In genomic region chr22:18012528-18012927, GRCh38 we compare ENCODE assay signal across 25 cellular contexts. TPM values are rescaled to one million over a fixed set of nuclear protein-coding genes. Genes with fewer than 3 reads are reported as not detected.
DNase-seq lines count a peak whose midpoint lies in the region; ATAC-seq, FAIRE-seq and TF ChIP-seq lines count a peak whose summit lies in the region.
"Had no signal": no experiment of that assay in that cellular context is flagged by ENCODE, and none has a peak within 500 bp of the region (broad histone marks: within the 10 kb centered on the region; RNA-seq: fewer than 3 reads in every experiment).

No MANE protein-coding gene starts in this region.

- no TSS peak for BruUV-seq in K562 (replicated peaks; lab: Mats Ljungman, UMichigan)

- H3K9me1 ChIP-seq in K562 (ENCODE audit: control insufficient read depth, insufficient read depth, low read length): no peaks in the 10 kb centered on the region

- TF ChIP-seq EP300 in K562 (IDR thresholded peaks at IDR 0.05; ENCODE audit: low read length): no peak
- no peak for TF ChIP-seq EP300 in suprapubic skin (IDR thresholded peaks at IDR 0.05)

- ATAC-seq in K562 (peak; percentile 40), body of pancreas (no peak)
- ATAC-seq in activated CD8-positive, alpha-beta T cell treated with anti-CD3 and anti-CD28 coated beads for 36 hours: no peak
- ATAC-seq: heart left ventricle had no signal

- no peaks in the 10 kb centered on the region for H3K27me3 Mint-ChIP-seq in activated CD8-positive, alpha-beta T cell treated with anti-CD3 and anti-CD28 coated beads for 36 hours
- H3K27me3 Mint-ChIP-seq: brain; CD4-positive, alpha-beta T cell; type B pancreatic cell had no signal

- H3K27me3 ChIP-seq in Karpas-422 (ENCODE audit: low read length) (no peaks in the 10 kb centered on the region), K562 (ENCODE audit: control insufficient read depth in 2 of 2, insufficient read depth in 2 of 2, low read length in 2 of 2) (peaks cover 9 to 15% of the 10 kb centered on the region in 2 experiments), suprapubic skin (no peaks in the 10 kb centered on the region), body of pancreas (no peaks in the 10 kb centered on the region)
- H3K27me3 ChIP-seq: heart left ventricle had no signal

- no peak overlapping the region for H3K4me3 ChIP-seq in Karpas-422 (ENCODE audit: low read length)
- H3K4me3 ChIP-seq in K562: no peak overlapping the region
- no peak overlapping the region for H3K4me3 ChIP-seq in suprapubic skin
- H3K4me3 ChIP-seq in body of pancreas: no peak overlapping the region
- H3K4me3 ChIP-seq: heart left ventricle, SK-N-MC had no signal

- DNase-seq in EH (ENCODE audit: low read depth) (peak; percentile 59), Karpas-422 (peak; percentile 16), K562 (ENCODE audit: extremely low read depth in 1 of 4, low spot score in 3 of 4) (no peak), kidney tubule cell (ENCODE audit: low spot score) (peak; percentile 95), activated gamma-delta T cell treated with Interleukin-2 at 50 U/mL for 16 hours (no peak), suprapubic skin (ENCODE audit: low spot score in 2 of 2) (no peak), body of pancreas (no peak)
- no peak for DNase-seq in activated CD8-positive, alpha-beta T cell treated with anti-CD3 and anti-CD28 coated beads for 36 hours
- DNase-seq: activated CD4-positive, alpha-beta T cell treated with anti-CD3 and anti-CD28 coated beads, Interleukin-2, amount 50 U/mL, for 1 hour; activated naive CD4-positive, alpha-beta T cell treated with anti-CD3 and anti-CD28 coated beads, Interleukin-2, amount 10 ng/mL, durations not matched to agents 7 days and 5 days; activated T-cell treated with anti-CD3 and anti-CD28 coated beads for 4 hours; CD4-positive, alpha-beta T cell; DMS53; heart left ventricle; midbrain; NCI-H1105 treated with DMSO at 0.1 percent for 48 hours; NCI-H774; retina; stimulated activated naive CD4-positive, alpha-beta T cell had no signal

- FAIRE-seq in K562 (lab: Jason Lieb, UNC): no peak
- FAIRE-seq: GM18507, islet of Langerhans had no signal

- H3K4me1 Mint-ChIP-seq in activated CD8-positive, alpha-beta T cell treated with anti-CD3 and anti-CD28 coated beads for 36 hours (ENCODE audit: low read depth): no peaks in the 10 kb centered on the region
- H3K4me1 Mint-ChIP-seq: activated naive CD4-positive, alpha-beta T cell treated with anti-CD3 and anti-CD28 coated beads, Interleukin-2, amount 10 ng/mL, durations not matched to agents 7 days and 5 days had no signal

- CTCF ChIA-PET in K562 (lab: Yijun Ruan, JAX; ENCODE audit: low intra/inter-chr PET ratio): no interaction called here
- CTCF ChIA-PET in activated CD8-positive, alpha-beta T cell treated with anti-CD3 and anti-CD28 coated beads for 36 hours (lab: Charles Lee): interaction anchor here (1.7 kb wide), 1 partner anchor 64 kb away, joined by 6 read pairs; no protein-coding TSS in a partner anchor

- H3K9me3 ChIP-seq in Karpas-422 (ENCODE audit: low read length): no peaks in the 10 kb centered on the region
- H3K9me3 ChIP-seq in K562 (replicated peaks; ENCODE audit: control insufficient read depth, insufficient read depth, low read depth, low read length): no peaks in the 10 kb centered on the region
- no peaks in the 10 kb centered on the region for H3K9me3 ChIP-seq in suprapubic skin
- H3K9me3 ChIP-seq in body of pancreas: no peaks in the 10 kb centered on the region
- H3K9me3 ChIP-seq: heart left ventricle had no signal

- peaks cover 17% of the 10 kb centered on the region for H3K4me1 ChIP-seq in Karpas-422 (ENCODE audit: low read length)
- no peaks in the 10 kb centered on the region for H3K4me1 ChIP-seq in K562 (replicated peaks in 1 of 2; ENCODE audit: control insufficient read depth in 2 of 2, insufficient read depth in 2 of 2, low read length in 2 of 2)
- no peaks in the 10 kb centered on the region for H3K4me1 ChIP-seq in suprapubic skin
- no peaks in the 10 kb centered on the region for H3K4me1 ChIP-seq in body of pancreas

- H3K4me2 ChIP-seq in Karpas-422 (ENCODE audit: low read depth, low read length, poor library complexity, severe bottlenecking): no peak overlapping the region
- no peak overlapping the region for H3K4me2 ChIP-seq in K562 (ENCODE audit: insufficient read depth, low read length)

- no peak overlapping the region for H2AFZ ChIP-seq in Karpas-422 (ENCODE audit: low read length)
- H2AFZ ChIP-seq in K562 (ENCODE audit: low read depth, low read length): no peak overlapping the region

- H3K27ac Mint-ChIP-seq in activated CD8-positive, alpha-beta T cell treated with anti-CD3 and anti-CD28 coated beads for 36 hours: no peak overlapping the region
- H3K27ac Mint-ChIP-seq: activated naive CD4-positive, alpha-beta T cell treated with anti-CD3 and anti-CD28 coated beads, Interleukin-2, amount 10 ng/mL, durations not matched to agents 7 days and 5 days; CD4-positive, alpha-beta T cell; dendritic cell treated with granulocyte-macrophage colony-stimulating factor and Interleukin-4, amounts not matched to agents 40 ng/mL and 50 ng/mL, for 4 days; type B pancreatic cell had no signal

- no peaks in the 10 kb centered on the region for H4K20me1 ChIP-seq in Karpas-422 (ENCODE audit: insufficient read depth, low read depth, low read length)
- peaks cover 6% of the 10 kb centered on the region; the same call in 1 of the 2 replicates for H4K20me1 ChIP-seq in K562 (replicated peaks; ENCODE audit: control insufficient read depth, insufficient read depth, low read length)

- TF ChIP-seq CTCF in K562 (IDR thresholded peaks at IDR 0.05 in 2 of 3, conservative IDR thresholded peaks at IDR 0.05 in 1 of 3; ENCODE audit: insufficient read depth in 2 of 3, low read depth in 1 of 3, low read length in 3 of 3) (no peak), suprapubic skin (IDR thresholded peaks at IDR 0.05) (no peak), body of pancreas (IDR thresholded peaks at IDR 0.05) (no peak)
- no peak for TF ChIP-seq CTCF in activated CD8-positive, alpha-beta T cell treated with anti-CD3 and anti-CD28 coated beads for 36 hours (IDR thresholded peaks at IDR 0.05)

- no peaks in the 10 kb centered on the region for H3K36me3 Mint-ChIP-seq in activated CD8-positive, alpha-beta T cell treated with anti-CD3 and anti-CD28 coated beads for 36 hours (ENCODE audit: low read depth)
- H3K36me3 Mint-ChIP-seq: activated naive CD4-positive, alpha-beta T cell treated with anti-CD3 and anti-CD28 coated beads, Interleukin-2, amount 10 ng/mL, durations not matched to agents 7 days and 5 days; type B pancreatic cell had no signal

- POLR2A ChIA-PET in K562 (lab: Yijun Ruan, JAX): interaction anchor here (0.6 to 1.6 kb wide), 3 partner anchors 10 to 11 kb away, joined by 3 to 12 read pairs (median 8); no protein-coding TSS in a partner anchor
- POLR2A ChIA-PET in activated CD8-positive, alpha-beta T cell treated with anti-CD3 and anti-CD28 coated beads for 36 hours (lab: Charles Lee): no interaction called here

- H3K36me3 ChIP-seq in Karpas-422 (ENCODE audit: insufficient read depth, low read length) (no peaks in the 10 kb centered on the region), K562 (ENCODE audit: control insufficient read depth, insufficient read depth, low read length) (no peaks in the 10 kb centered on the region), suprapubic skin (no peaks in the 10 kb centered on the region), body of pancreas (replicated peaks in 1 of 2; ENCODE audit: insufficient read depth in 1 of 2, low read depth in 2 of 2) (no peaks in the 10 kb centered on the region)
- H3K36me3 ChIP-seq: heart left ventricle had no signal

- H3K9me3 Mint-ChIP-seq in activated CD8-positive, alpha-beta T cell treated with anti-CD3 and anti-CD28 coated beads for 36 hours: no peaks in the 10 kb centered on the region
- H3K9me3 Mint-ChIP-seq: activated naive CD4-positive, alpha-beta T cell treated with anti-CD3 and anti-CD28 coated beads, Interleukin-2, amount 10 ng/mL, durations not matched to agents 7 days and 5 days; brain; CD4-positive, alpha-beta T cell; dendritic cell treated with granulocyte-macrophage colony-stimulating factor and Interleukin-4, amounts not matched to agents 40 ng/mL and 50 ng/mL, for 4 days; type B pancreatic cell had no signal

- H3K9ac ChIP-seq in Karpas-422 (ENCODE audit: low read length): no peak overlapping the region
- no peak overlapping the region for H3K9ac ChIP-seq in K562 (ENCODE audit: insufficient read depth in 1 of 2, low read depth in 2 of 2, low read length in 2 of 2)

- WGBS in K562 (ENCODE audit: insufficient coverage, low coverage, missing lambda C conversion rate): 14% methylated on average over 5 of the region's 5 CpGs
- 86% methylated on average over 3 of the region's 5 CpGs for WGBS in suprapubic skin
- 87 to 100% methylated on average over 4 to 5 of the region's 5 CpGs for WGBS in body of pancreas, 2 donors

- intact Hi-C loops in K562 (cut with micrococcal nuclease): no loop called here
- intact Hi-C loops in activated CD8-positive, alpha-beta T cell treated with anti-CD3 and anti-CD28 coated beads for 36 hours (cut with micrococcal nuclease): no loop called here
- intact Hi-C loops in body of pancreas (cut with DNase I): no loop called here

- no peaks in the 10 kb centered on the region for H3K9me2 ChIP-seq in Karpas-422 (replicated peaks; ENCODE audit: insufficient read depth, low read length)

- no peak overlapping the region for H3K4me3 Mint-ChIP-seq in activated CD8-positive, alpha-beta T cell treated with anti-CD3 and anti-CD28 coated beads for 36 hours
- H3K4me3 Mint-ChIP-seq: activated naive CD4-positive, alpha-beta T cell treated with anti-CD3 and anti-CD28 coated beads, Interleukin-2, amount 10 ng/mL, durations not matched to agents 7 days and 5 days; brain; CD4-positive, alpha-beta T cell; dendritic cell treated with granulocyte-macrophage colony-stimulating factor and Interleukin-4, amounts not matched to agents 40 ng/mL and 50 ng/mL, for 4 days; type B pancreatic cell had no signal

- TF ChIP-seq POLR2A in K562 (conservative IDR thresholded peaks at IDR 0.05): no peak
- TF ChIP-seq POLR2A in suprapubic skin (IDR thresholded peaks at IDR 0.05): no peak
- TF ChIP-seq POLR2A in body of pancreas (IDR thresholded peaks at IDR 0.05): no peak

- in situ Hi-C loops in K562 (cut with MboI): no loop called here

- H3K79me2 ChIP-seq in Karpas-422 (ENCODE audit: low read length) (no peaks in the 10 kb centered on the region), K562 (ENCODE audit: control insufficient read depth, insufficient read depth, low read length) (no peaks in the 10 kb centered on the region)

- no peak for TF ChIP-seq RAD21 in K562 (CRISPR knock-in tag; conservative IDR thresholded peaks at IDR 0.05 in 1 of 2, IDR thresholded peaks at IDR 0.05 in 1 of 2)

- H3K27ac ChIP-seq in Karpas-422 (ENCODE audit: low read length): no peak overlapping the region
- H3K27ac ChIP-seq in K562 (ENCODE audit: extremely low read depth, low read depth, low read length): no peak overlapping the region
- no peak overlapping the region for H3K27ac ChIP-seq in suprapubic skin
- no peak overlapping the region for H3K27ac ChIP-seq in body of pancreas
- H3K27ac ChIP-seq: heart left ventricle, SK-N-MC had no signal

RNA-seq across cellular contexts. Expression of gene MICAL3, which starts 11.8 kb away (rescaled TPM):
- 54.9 and 64.1 TPM in 2 replicates for total RNA-seq in Karpas-422 (2014; rRNA removed; shearing (Covaris generic); ENCODE audit: low replicate concordance)
- 186 and 197 TPM in 2 replicates for total RNA-seq in K562 (2011; cell fraction: chromatin; rRNA removed; ENCODE audit: low replicate concordance)
- total RNA-seq in K562 (2011; cell fraction: nucleolus; rRNA removed): 71.9 and 74.6 TPM in 2 replicates
- 116 and 129 TPM in 2 replicates for total RNA-seq in K562 (2011; cell fraction: nucleoplasm; rRNA removed)
- 9.5 and 14.0 TPM in 2 replicates for total RNA-seq in K562 (2014; rRNA removed)
- total RNA-seq in K562 (2014; rRNA removed; fragmentation: Illumina TruSeq; extraction: Trizol): 15.7 and 17.8 TPM in 2 replicates
- total RNA-seq in K562 (2015; rRNA removed; fragmentation: Illumina TruSeq; extraction: Trizol): 9.3 and 10.3 TPM in 2 replicates
- 32.1 and 36.0 TPM in 2 replicates for total RNA-seq in K562 (2021)
- 12.3 and 14.2 TPM in 2 replicates for polyA plus RNA-seq in K562 (2011; rRNA removed)
- polyA plus RNA-seq in K562 (2011; cell fraction: cytosol; rRNA removed): 5.0 and 6.0 TPM in 2 replicates
- 39.1 and 45.0 TPM in 2 replicates for polyA plus RNA-seq in K562 (2011; cell fraction: nucleus; rRNA removed)
- 16.9 and 18.8 TPM in 2 replicates for polyA plus RNA-seq in K562 (2012)
- polyA plus RNA-seq in K562 (2014; fragmentation: Illumina TruSeq; extraction: Trizol): 22.3 and 27.0 TPM in 2 replicates
- polyA plus RNA-seq in K562 (2014; fragmentation: Nextera tagmentation; extraction: Ambion mirVana): under 1 TPM; 0.53 to 0.56 TPM
- 13.9 and 15.2 TPM in 2 replicates for polyA plus RNA-seq in K562 (2014; rRNA removed)
- polyA minus RNA-seq in K562 (2011; rRNA and poly(A)+ RNA removed): 30.0 and 32.4 TPM in 2 replicates
- polyA minus RNA-seq in K562 (2011; cell fraction: cytosol; rRNA and poly(A)+ RNA removed): 14.7 and 15.1 TPM in 2 replicates
- polyA minus RNA-seq in K562 (2011; cell fraction: nucleus; rRNA and poly(A)+ RNA removed): 25.6 and 42.9 TPM in 2 replicates
- 10 to 100 TPM; 31.6 to 32.4 TPM for total RNA-seq in activated CD8-positive, alpha-beta T cell treated with anti-CD3 and anti-CD28 coated beads for 36 hours
- 10 to 100 TPM; 30.4 to 57.1 (median 37.7) TPM for total RNA-seq in suprapubic skin
- total RNA-seq in body of pancreas: 10 to 100 TPM; 33.6 to 34.0 TPM

Comparison
In these comparisons a context has a peak if more than half of its experiments do, and no peak if none do; other contexts are left out.
1. DNase-seq: peak in EH (single experiment), Karpas-422 (single experiment) and kidney tubule cell (single experiment); none in K562 (0 of 4), activated CD8-positive, alpha-beta T cell treated with anti-CD3 and anti-CD28 coated beads for 36 hours (single experiment), activated gamma-delta T cell treated with Interleukin-2 at 50 U/mL for 16 hours (single experiment), suprapubic skin (0 of 2) and body of pancreas (0 of 4).